17 cellular contexts compared by ENCODE assay signal in the genomic region with DNA sequence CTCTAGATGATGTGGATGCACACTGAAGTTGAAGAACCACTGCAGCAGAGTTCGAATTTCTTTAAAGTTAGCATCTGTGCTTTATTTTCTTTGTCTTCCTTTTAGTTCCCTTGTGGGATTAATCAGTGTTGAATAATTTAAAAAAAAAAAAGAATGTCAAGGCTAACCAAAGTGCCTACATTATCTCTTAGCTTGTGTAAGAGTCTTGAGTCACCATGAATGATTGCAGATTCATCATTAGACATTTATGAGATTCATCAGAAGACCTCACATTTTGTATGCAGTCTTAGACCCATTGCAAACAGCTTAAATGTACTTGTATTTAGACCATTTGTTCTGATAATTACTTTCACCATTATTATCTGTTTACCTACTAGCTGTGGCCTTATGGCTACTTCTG.
DNase-seq lines count a peak whose midpoint lies in the region; ATAC-seq and TF ChIP-seq lines count a peak whose summit lies in the region.
"Had no signal": no experiment of that assay in that cellular context is flagged by ENCODE, and none has a peak within 500 bp of the region (broad histone marks: within the 10 kb centered on the region; RNA-seq: fewer than 3 reads in every experiment).

No MANE protein-coding gene starts in this region.

- H2AK9ac ChIP-seq in IMR-90 (replicated peaks; ENCODE audit: low read depth, low read length, poor library complexity), result no peak overlapping the region

- CTCF ChIA-PET in IMR-90 (lab: Yijun Ruan, JAX), result interaction anchor here (1.8 kb wide), 1 partner anchor 20 kb away, joined by 6 read pairs; no protein-coding TSS in a partner anchor
- CTCF ChIA-PET in activated CD4-positive, alpha-beta T cell treated with anti-CD3 and anti-CD28 coated beads for 36 hours (lab: Charles Lee), result interaction anchor here (0.7 to 1.2 kb wide), 3 partner anchors 17 to 129 kb away, joined by 3 to 4 read pairs (median 3); no protein-coding TSS in a partner anchor
- CTCF ChIA-PET in activated CD8-positive, alpha-beta T cell treated with anti-CD3 and anti-CD28 coated beads for 36 hours (lab: Charles Lee), result no interaction called here

- no peak overlapping the region for H2BK20ac ChIP-seq in IMR-90 (ENCODE audit: low read depth, low read length)

- in situ Hi-C loops in IMR-90 (cut with MboI; ENCODE audit: low sequenced_read_pairs) (no loop called here), brain microvascular endothelial cell (cut with HindIII; ENCODE audit: low pct_ligation_motif_present, low sequenced_read_pairs) (no loop called here)

- no peak overlapping the region for H2BK12ac ChIP-seq in mesenchymal stem cell (ENCODE audit: low read length in 2 of 2)

- peak overlapping the region; percentile 10; the same call in 1 of the 2 replicates for H2AK5ac ChIP-seq in IMR-90 (ENCODE audit: low read depth, low read length)
- H2AK5ac ChIP-seq in mesenchymal stem cell (ENCODE audit: low read length, severe bottlenecking), result no peak overlapping the region

- no peaks in the 10 kb centered on the region for H3K9me3 Mint-ChIP-seq in activated CD4-positive, alpha-beta T cell treated with anti-CD3 and anti-CD28 coated beads for 36 hours (ENCODE audit: low read depth)
- no peaks in the 10 kb centered on the region for H3K9me3 Mint-ChIP-seq in activated CD8-positive, alpha-beta T cell treated with anti-CD3 and anti-CD28 coated beads for 36 hours
- H3K9me3 Mint-ChIP-seq: activated T-helper 17 cell treated with anti-CD3 and anti-CD28 coated beads, Interleukin-2, amount 50 U/mL, for 72 hours; CD8-positive, alpha-beta T cell; stimulated activated naive B cell treated with anti-CD40 and anti-IgM and Interleukin-4, amounts not matched to agents 10 μg/mL and 1 μg/mL and 100 μg/mL, for 72 hours had no signal

- peak; percentile 38 for ATAC-seq in IMR-90 (ENCODE audit: low read depth)
- no peak for ATAC-seq in activated CD4-positive, alpha-beta T cell treated with anti-CD3 and anti-CD28 coated beads for 36 hours
- ATAC-seq in activated CD8-positive, alpha-beta T cell treated with anti-CD3 and anti-CD28 coated beads for 36 hours, result no peak
- ATAC-seq: activated T-helper 17 cell treated with anti-CD3 and anti-CD28 coated beads, Interleukin-2, amount 50 U/mL, for 72 hours; CD8-positive, alpha-beta T cell; gastrocnemius medialis; stimulated activated naive B cell treated with anti-CD40 and anti-IgM and Interleukin-4, amounts not matched to agents 10 μg/mL and 1 μg/mL and 100 μg/mL, for 72 hours had no signal

- H3K23ac ChIP-seq in IMR-90 (ENCODE audit: low read depth, low read length), result peak overlapping the region; percentile 14; the same call in 1 of the 2 replicates
- H3K23ac ChIP-seq in mesenchymal stem cell (ENCODE audit: low read length in 2 of 2), result no peak overlapping the region

- peaks cover 4% of the 10 kb centered on the region for H3K36me3 Mint-ChIP-seq in activated CD4-positive, alpha-beta T cell treated with anti-CD3 and anti-CD28 coated beads for 36 hours (ENCODE audit: low read depth)
- no peaks in the 10 kb centered on the region for H3K36me3 Mint-ChIP-seq in activated CD8-positive, alpha-beta T cell treated with anti-CD3 and anti-CD28 coated beads for 36 hours (ENCODE audit: low read depth)
- H3K36me3 Mint-ChIP-seq: CD8-positive, alpha-beta T cell had no signal

- H3K56ac ChIP-seq in IMR-90 (ENCODE audit: extremely low read depth, insufficient read depth, low read length), result 0 out of 2 replicates have a peak overlapping the region, but pooled peaks have one; percentile 17

- POLR2A ChIA-PET in IMR-90 (lab: Charles Lee; ENCODE audit: unreplicated experiment), result no interaction called here
- POLR2A ChIA-PET in activated CD4-positive, alpha-beta T cell treated with anti-CD3 and anti-CD28 coated beads for 36 hours (lab: Charles Lee), result no interaction called here
- POLR2A ChIA-PET in activated CD8-positive, alpha-beta T cell treated with anti-CD3 and anti-CD28 coated beads for 36 hours (lab: Charles Lee), result no interaction called here

- H4K8ac ChIP-seq in IMR-90 (ENCODE audit: low read depth in 2 of 2, low read length in 2 of 2) (no peak overlapping the region), mesenchymal stem cell (ENCODE audit: low read length) (no peak overlapping the region)

- H3K4me3 Mint-ChIP-seq in activated CD4-positive, alpha-beta T cell treated with anti-CD3 and anti-CD28 coated beads for 36 hours, result no peak overlapping the region
- no peak overlapping the region for H3K4me3 Mint-ChIP-seq in activated CD8-positive, alpha-beta T cell treated with anti-CD3 and anti-CD28 coated beads for 36 hours
- H3K4me3 Mint-ChIP-seq: activated T-helper 17 cell treated with anti-CD3 and anti-CD28 coated beads, Interleukin-2, amount 50 U/mL, for 72 hours; CD8-positive, alpha-beta T cell; stimulated activated naive B cell treated with anti-CD40 and anti-IgM and Interleukin-4, amounts not matched to agents 10 μg/mL and 1 μg/mL and 100 μg/mL, for 72 hours had no signal

- peaks cover 28 to 86% of the 10 kb centered on the region in 2 experiments for H3K79me1 ChIP-seq in IMR-90 (ENCODE audit: low read depth in 1 of 2, low read length in 2 of 2)
- no peaks in the 10 kb centered on the region for H3K79me1 ChIP-seq in mesenchymal stem cell (replicated peaks; ENCODE audit: low read length, poor library complexity, severe bottlenecking)

- H3K14ac ChIP-seq in IMR-90 (replicated peaks; ENCODE audit: low read depth, low read length) (peak overlapping the region; percentile 8), mesenchymal stem cell (ENCODE audit: low read length in 2 of 2) (no peak overlapping the region)

- H2BK15ac ChIP-seq in IMR-90 (ENCODE audit: low read depth, low read length) (no peak overlapping the region), mesenchymal stem cell (ENCODE audit: low read depth, poor library complexity, severe bottlenecking) (no peak overlapping the region)

- no peak overlapping the region for H3K18ac ChIP-seq in IMR-90 (ENCODE audit: low read depth, low read length)
- no peak overlapping the region for H3K18ac ChIP-seq in mesenchymal stem cell (ENCODE audit: low read depth in 1 of 2, low read length in 2 of 2)

- H2AFZ ChIP-seq in IMR-90 (replicated peaks; ENCODE audit: low read length, poor library complexity) (no peak overlapping the region), mesenchymal stem cell (ENCODE audit: low read depth, low read length) (no peak overlapping the region)

- H4K91ac ChIP-seq in IMR-90 (ENCODE audit: insufficient read depth, low read depth, low read length) (peak overlapping the region; percentile 6; the same call in 1 of the 2 replicates), mesenchymal stem cell (ENCODE audit: low read length) (no peak overlapping the region)

- no CpG with 5 or more reads among the region's 1 CpG for WGBS in IMR-90 (ENCODE audit: extremely low coverage in 2 of 2, insufficient read length in 1 of 2), 2 experiments
- WGBS in mesenchymal stem cell, result 20% methylated on average over 1 of the region's 1 CpG

- H3K9me3 ChIP-seq in IMR-90 (ENCODE audit: control insufficient read depth, insufficient read depth, low read length), result no peaks in the 10 kb centered on the region
- H3K9me3 ChIP-seq in mesenchymal stem cell (ENCODE audit: control insufficient read depth, low read length), result no peaks in the 10 kb centered on the region
- H3K9me3 ChIP-seq: gastrocnemius medialis had no signal

- no peak for TF ChIP-seq POLR2A in IMR-90 (IDR thresholded peaks at IDR 0.05; ENCODE audit: low read depth, low read length)

- H2BK120ac ChIP-seq in IMR-90 (ENCODE audit: low read depth, low read length) (no peak overlapping the region), mesenchymal stem cell (ENCODE audit: low read depth, low read length) (no peak overlapping the region)

- H3K36me3 ChIP-seq in IMR-90 (ENCODE audit: control insufficient read depth, insufficient read depth, low read length), result peaks cover 4% of the 10 kb centered on the region; the same call in 1 of the 2 replicates
- H3K36me3 ChIP-seq in brain microvascular endothelial cell (replicated peaks), result peaks cover 8% of the 10 kb centered on the region
- peaks cover 0 to 10% of the 10 kb centered on the region in 2 experiments for H3K36me3 ChIP-seq in mesenchymal stem cell (ENCODE audit: control insufficient read depth in 1 of 2, insufficient read depth in 2 of 2, low read depth in 1 of 2, low read length in 2 of 2)
- H3K36me3 ChIP-seq: gastrocnemius medialis had no signal

- H4K5ac ChIP-seq in IMR-90 (ENCODE audit: low read depth, low read length), result no peak overlapping the region

- H3K27ac Mint-ChIP-seq in activated CD4-positive, alpha-beta T cell treated with anti-CD3 and anti-CD28 coated beads for 36 hours, result no peak overlapping the region
- H3K27ac Mint-ChIP-seq in activated CD8-positive, alpha-beta T cell treated with anti-CD3 and anti-CD28 coated beads for 36 hours, result no peak overlapping the region
- H3K27ac Mint-ChIP-seq: activated T-helper 17 cell treated with anti-CD3 and anti-CD28 coated beads, Interleukin-2, amount 50 U/mL, for 72 hours; CD8-positive, alpha-beta T cell; stimulated activated naive B cell treated with anti-CD40 and anti-IgM and Interleukin-4, amounts not matched to agents 10 μg/mL and 1 μg/mL and 100 μg/mL, for 72 hours had no signal

- peak overlapping the region; percentile 44; the same call in 1 of the 2 replicates for H3K27ac ChIP-seq in IMR-90 (ENCODE audit: insufficient read depth, low read length)
- peak overlapping the region; percentile 59 for H3K27ac ChIP-seq in brain microvascular endothelial cell
- no peak overlapping the region for H3K27ac ChIP-seq in mesenchymal stem cell (ENCODE audit: low read length, poor library complexity, severe bottlenecking)
- H3K27ac ChIP-seq in substantia nigra (ENCODE audit: low read depth, low read length, poor library complexity, severe bottlenecking), result no peak overlapping the region
- H3K27ac ChIP-seq: gastrocnemius medialis had no signal

- peak; percentile 83 for DNase-seq in AG10803 (ENCODE audit: low read depth)
- DNase-seq in IMR-90, result peak; percentile 88
- DNase-seq in brain microvascular endothelial cell, result no peak
- DNase-seq in mesenchymal stem cell, result peak; percentile 83
- DNase-seq in activated CD4-positive, alpha-beta T cell treated with anti-CD3 and anti-CD28 coated beads for 36 hours, result no peak
- DNase-seq in SK-N-DZ (ENCODE audit: low spot score), result no peak
- no peak for DNase-seq in substantia nigra (lab: John Stamatoyannopoulos, UW)
- no peak for DNase-seq in activated CD8-positive, alpha-beta T cell treated with anti-CD3 and anti-CD28 coated beads for 36 hours
- DNase-seq: activated CD4-positive, CD25-positive, alpha-beta regulatory T cell treated with anti-CD3 and anti-CD28 coated beads, Interleukin-2, amount 50 U/mL, for 72 hours; CD8-positive, alpha-beta T cell; cerebellar nuclear complex; gastrocnemius medialis; left cardiac atrium; NCI-H526; stimulated activated CD4-positive, alpha-beta T cell treated with anti-CD3 and anti-CD28 coated beads, Interleukin-1b, Interleukin-23, amount 100 ng/mL, for 48 hours; stimulated activated naive B cell treated with anti-CD40 and anti-IgM and Interleukin-4, amounts not matched to agents 10 μg/mL and 1 μg/mL and 100 μg/mL, for 72 hours had no signal

- H3K4ac ChIP-seq in IMR-90 (ENCODE audit: low read depth, low read length) (0 out of 2 replicates have a peak overlapping the region, but pooled peaks have one; percentile 14), mesenchymal stem cell (ENCODE audit: low read depth in 1 of 2, low read length in 2 of 2) (no peak overlapping the region)

- H3K4me1 Mint-ChIP-seq in activated CD4-positive, alpha-beta T cell treated with anti-CD3 and anti-CD28 coated beads for 36 hours, result peaks cover 5% of the 10 kb centered on the region
- H3K4me1 Mint-ChIP-seq in activated CD8-positive, alpha-beta T cell treated with anti-CD3 and anti-CD28 coated beads for 36 hours (ENCODE audit: low read depth), result peaks cover 6% of the 10 kb centered on the region

- TF ChIP-seq RAD21 in IMR-90 (IDR thresholded peaks at IDR 0.05; ENCODE audit: low read length), result no peak

- H4K20me1 ChIP-seq in IMR-90 (ENCODE audit: insufficient read depth, low read length), result peaks cover 84% of the 10 kb centered on the region

- peaks cover 33% of the 10 kb centered on the region for H3K9me1 ChIP-seq in IMR-90 (ENCODE audit: insufficient read depth, low read length)

- no peak overlapping the region for H3K9ac ChIP-seq in IMR-90 (ENCODE audit: low read depth, low read length)
- peak overlapping the region; percentile 30 for H3K9ac ChIP-seq in mesenchymal stem cell (ENCODE audit: low read length)

- H2BK5ac ChIP-seq in IMR-90 (ENCODE audit: low read depth, low read length, poor library complexity, severe bottlenecking) (peak overlapping the region; percentile 14), mesenchymal stem cell (ENCODE audit: low read depth, low read length, poor library complexity, severe bottlenecking) (no peak overlapping the region)

- H3K27me3 Mint-ChIP-seq in activated CD4-positive, alpha-beta T cell treated with anti-CD3 and anti-CD28 coated beads for 36 hours, result no peaks in the 10 kb centered on the region
- H3K27me3 Mint-ChIP-seq in activated CD8-positive, alpha-beta T cell treated with anti-CD3 and anti-CD28 coated beads for 36 hours, result no peaks in the 10 kb centered on the region
- H3K27me3 Mint-ChIP-seq: activated T-helper 17 cell treated with anti-CD3 and anti-CD28 coated beads, Interleukin-2, amount 50 U/mL, for 72 hours had no signal

- H3K4me1 ChIP-seq in IMR-90 (ENCODE audit: control insufficient read depth, insufficient read depth, low read length) (peaks cover 19% of the 10 kb centered on the region), mesenchymal stem cell (ENCODE audit: control insufficient read depth, insufficient read depth, low read depth, low read length) (peaks cover 11% of the 10 kb centered on the region)

- intact Hi-C loops in IMR-90 (cut with micrococcal nuclease), result no loop called here
- intact Hi-C loops in activated CD4-positive, alpha-beta T cell treated with anti-CD3 and anti-CD28 coated beads for 36 hours (cut with DNase I, micrococcal nuclease), result no loop called here
- intact Hi-C loops in activated CD8-positive, alpha-beta T cell treated with anti-CD3 and anti-CD28 coated beads for 36 hours (cut with micrococcal nuclease), result no loop called here

- H3K4me3 ChIP-seq in AG10803 (ENCODE audit: low read length) (no peak overlapping the region), IMR-90 (ENCODE audit: insufficient read depth, low read depth, low read length) (no peak overlapping the region), brain microvascular endothelial cell (ENCODE audit: low read depth, low read length) (no peak overlapping the region), mesenchymal stem cell (ENCODE audit: insufficient read depth in 1 of 2, low read depth in 1 of 2, low read length in 2 of 2) (no peak overlapping the region)
- H3K4me3 ChIP-seq: gastrocnemius medialis had no signal

- no peak for TF ChIP-seq CTCF in AG10803 (conservative IDR thresholded peaks at IDR 0.05; ENCODE audit: low read length)
- TF ChIP-seq CTCF in IMR-90 (conservative IDR thresholded peaks at IDR 0.05; ENCODE audit: low read depth, low read length), result no peak
- TF ChIP-seq CTCF in brain microvascular endothelial cell (IDR thresholded peaks at IDR 0.05; ENCODE audit: low read depth, low read length, missing control alignments), result no peak
- no peak for TF ChIP-seq CTCF in activated CD8-positive, alpha-beta T cell treated with anti-CD3 and anti-CD28 coated beads for 36 hours (IDR thresholded peaks at IDR 0.05)

- H3K27me3 ChIP-seq in IMR-90 (ENCODE audit: control insufficient read depth, insufficient read depth, low read length) (no peaks in the 10 kb centered on the region), brain microvascular endothelial cell (replicated peaks) (no peaks in the 10 kb centered on the region), mesenchymal stem cell (ENCODE audit: control insufficient read depth in 1 of 2, insufficient read depth in 1 of 2, low read length in 2 of 2) (no peaks in the 10 kb centered on the region)
- H3K27me3 ChIP-seq: gastrocnemius medialis had no signal

- H3K4me2 ChIP-seq in IMR-90 (ENCODE audit: low read depth, low read length), result peak overlapping the region; percentile 55; the same call in 1 of the 2 replicates
- no peak overlapping the region for H3K4me2 ChIP-seq in mesenchymal stem cell (ENCODE audit: low read length, poor library complexity, severe bottlenecking)

- no TSS peak for BruUV-seq in IMR-90 (replicated peaks; lab: Mats Ljungman, UMichigan)

- dilution Hi-C loops in IMR-90 (cut with HindIII; ENCODE audit: low sequenced_read_pairs, unreplicated experiment), result no loop called here

Comparison
In these comparisons a context has a peak if more than half of its experiments do, and no peak if none do; other contexts are left out.
1. DNase-seq: peak in AG10803 (single experiment), IMR-90 (single experiment) and mesenchymal stem cell (single experiment); none in brain microvascular endothelial cell (single experiment), activated CD4-positive, alpha-beta T cell treated with anti-CD3 and anti-CD28 coated beads for 36 hours (single experiment), SK-N-DZ (single experiment), substantia nigra (0 of 49) and activated CD8-positive, alpha-beta T cell treated with anti-CD3 and anti-CD28 coated beads for 36 hours (single experiment).
2. H3K27ac ChIP-seq: peak in IMR-90 (single experiment) and brain microvascular endothelial cell (single experiment); none in mesenchymal stem cell (single experiment) and substantia nigra (single experiment).